ENCODE assay signal across 16 cellular contexts in genomic region chr13:23724196-23724970, GRCh38.
DNase-seq lines count a peak whose midpoint lies in the region; ATAC-seq and TF ChIP-seq lines count a peak whose summit lies in the region.
"Had no signal": no experiment of that assay in that cellular context is flagged by ENCODE, and none has a peak within 500 bp of the region (broad histone marks: within the 10 kb centered on the region; RNA-seq: fewer than 3 reads in every experiment).

No MANE protein-coding gene starts in this region.

- H3K4me3 ChIP-seq in skeletal muscle satellite cell (ENCODE audit: low read length) = peak overlapping the region; percentile 34
- no peak overlapping the region for H3K4me3 ChIP-seq in CD8-positive, alpha-beta T cell (ENCODE audit: low read depth, low read length)

- DNase-seq in G401 (ENCODE audit: low spot score) (peak; percentile 39), NCI-H69 (lab: John Stamatoyannopoulos, UW) (peak; percentile 34), epithelial cell of prostate (ENCODE audit: low read depth, low spot score) (no peak), NCI-H1436 (lab: John Stamatoyannopoulos, UW) (no peak)
- DNase-seq in CD8-positive, alpha-beta T cell = no peak
- DNase-seq: activated CD8-positive, alpha-beta memory T cell treated with anti-CD3 and anti-CD28 coated beads for 24 hours; brain microvascular endothelial cell; CD4-positive, CD25-positive, alpha-beta regulatory T cell; effector memory CD4-positive, alpha-beta T cell; left cardiac atrium; naive B cell; NCI-H2029; stimulated activated CD4-positive, alpha-beta T cell treated with anti-CD3 and anti-CD28 coated beads, Interleukin-4, amount 100 ng/mL, for 24 hours had no signal

- no peaks in the 10 kb centered on the region for H3K27me3 ChIP-seq in skeletal muscle satellite cell (ENCODE audit: control insufficient read depth, insufficient read depth, low read length)
- H3K27me3 ChIP-seq in CD8-positive, alpha-beta T cell (ENCODE audit: insufficient read depth, low read length) = no peaks in the 10 kb centered on the region
- H3K27me3 ChIP-seq: brain microvascular endothelial cell had no signal

- no peak for TF ChIP-seq CTCF in CD8-positive, alpha-beta T cell (IDR thresholded peaks at IDR 0.05)

- peaks cover 15% of the 10 kb centered on the region for H3K36me3 Mint-ChIP-seq in CD8-positive, alpha-beta T cell

- peak overlapping the region; percentile 57 for H3K9ac ChIP-seq in skeletal muscle satellite cell (ENCODE audit: low read depth, low read length)

- H3K9me3 ChIP-seq in skeletal muscle satellite cell (replicated peaks; ENCODE audit: low read length) = no peaks in the 10 kb centered on the region
- no peaks in the 10 kb centered on the region for H3K9me3 ChIP-seq in CD8-positive, alpha-beta T cell (ENCODE audit: low read length)

- H3K4me2 ChIP-seq in skeletal muscle satellite cell (ENCODE audit: low read length) = peak overlapping the region; percentile 12

- H3K27me3 Mint-ChIP-seq in CD8-positive, alpha-beta T cell (ENCODE audit: low read depth) = no peaks in the 10 kb centered on the region
- H3K27me3 Mint-ChIP-seq: CD4-positive, CD25-positive, alpha-beta regulatory T cell; naive B cell had no signal

- H3K4me1 Mint-ChIP-seq in CD8-positive, alpha-beta T cell (ENCODE audit: low read depth) = peaks cover 4% of the 10 kb centered on the region
- H3K4me1 Mint-ChIP-seq: naive B cell had no signal

- no peaks in the 10 kb centered on the region for H3K9me3 Mint-ChIP-seq in CD8-positive, alpha-beta T cell
- H3K9me3 Mint-ChIP-seq: CD4-positive, CD25-positive, alpha-beta regulatory T cell; naive B cell had no signal

- H3K36me3 ChIP-seq in skeletal muscle satellite cell (ENCODE audit: insufficient read depth, low read length) = no peaks in the 10 kb centered on the region
- H3K36me3 ChIP-seq in CD8-positive, alpha-beta T cell (ENCODE audit: insufficient read depth, low read length) = no peaks in the 10 kb centered on the region
- H3K36me3 ChIP-seq: brain microvascular endothelial cell had no signal

- in situ Hi-C loops in G401 (cut with HindIII; ENCODE audit: low sequenced_read_pairs) = no loop called here

- H3K27ac ChIP-seq in epithelial cell of prostate = peak overlapping the region; percentile 41
- H3K27ac ChIP-seq in CD8-positive, alpha-beta T cell (ENCODE audit: low read depth, low read length) = no peak overlapping the region
- H3K27ac ChIP-seq: brain microvascular endothelial cell, VCaP had no signal

- H3K4me1 ChIP-seq in skeletal muscle satellite cell (ENCODE audit: control insufficient read depth, insufficient read depth, low read length) = peaks cover 46% of the 10 kb centered on the region
- no peaks in the 10 kb centered on the region for H3K4me1 ChIP-seq in CD8-positive, alpha-beta T cell (ENCODE audit: insufficient read depth, low read length)

- H3K4me3 Mint-ChIP-seq in CD8-positive, alpha-beta T cell = no peak overlapping the region
- H3K4me3 Mint-ChIP-seq: CD4-positive, CD25-positive, alpha-beta regulatory T cell; naive B cell had no signal

- no peak for ATAC-seq in CD8-positive, alpha-beta T cell
- ATAC-seq in HG02884 (IDR thresholded peaks at IDR 0.05; ENCODE audit: unreplicated experiment) = no peak

- CTCF ChIA-PET in CD8-positive, alpha-beta T cell (lab: Charles Lee) = no interaction called here

- no peak overlapping the region for H3K27ac Mint-ChIP-seq in CD8-positive, alpha-beta T cell
- H3K27ac Mint-ChIP-seq: CD4-positive, CD25-positive, alpha-beta regulatory T cell had no signal

- POLR2A ChIA-PET in CD8-positive, alpha-beta T cell (lab: Charles Lee) = no interaction called here

- intact Hi-C loops in CD8-positive, alpha-beta T cell (cut with DNase I, micrococcal nuclease) = no loop called here

Comparison
In these comparisons a context has a peak if more than half of its experiments do, and no peak if none do; other contexts are left out.
1. DNase-seq: peak in G401 (single experiment) and NCI-H69 (single experiment); none in epithelial cell of prostate (single experiment), CD8-positive, alpha-beta T cell (0 of 7) and NCI-H1436 (single experiment).